In the genomic region with DNA sequence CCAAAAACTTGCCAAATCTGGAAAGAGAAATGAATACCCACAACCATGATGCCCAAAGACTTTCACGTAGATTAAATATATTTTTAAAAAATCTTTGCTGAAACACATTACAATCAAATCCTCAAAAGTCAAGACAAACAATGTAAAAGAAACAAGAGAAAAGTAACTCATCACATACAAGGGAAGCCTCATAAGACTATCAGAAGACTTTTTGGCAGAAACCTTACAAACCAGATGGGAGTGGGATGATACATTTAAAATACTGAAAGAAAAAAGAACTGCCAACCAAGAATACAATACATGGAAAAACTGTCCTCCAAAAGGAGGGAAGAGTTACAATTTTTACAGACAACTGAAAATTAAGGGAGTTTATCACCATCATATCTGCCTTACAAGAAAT, we compare ENCODE assay signal across 36 cellular contexts.
"Had no signal": no experiment of that assay in that cellular context is flagged by ENCODE, and none has a peak within 500 bp of the region (broad histone marks: within the 10 kb centered on the region; RNA-seq: fewer than 3 reads in every experiment).

No MANE protein-coding gene starts in this region.

- H3K27ac ChIP-seq: adrenal gland, ascending aorta, body of pancreas, brain microvascular endothelial cell, breast epithelium, cardiac muscle cell had no signal

- H3K4me1 ChIP-seq: adrenal gland, ascending aorta, body of pancreas, breast epithelium had no signal

- H3K27ac Mint-ChIP-seq: activated naive CD4-positive, alpha-beta T cell treated with anti-CD3 and anti-CD28 coated beads for 36 hours; activated naive CD4-positive, alpha-beta T cell treated with anti-CD3 and anti-CD28 coated beads, Interleukin-2, amount 10 ng/mL, durations not matched to agents 7 days and 5 days; activated naive CD4-positive, alpha-beta T cell treated with anti-CD3 and anti-CD28 coated beads, Interleukin-2, amount 50 U/mL, for 24 hours; activated naive CD4-positive, alpha-beta T cell treated with anti-CD3 and anti-CD28 coated beads, Interleukin-2, amount 50 U/mL, for 72 hours; activated naive CD8-positive, alpha-beta T cell; activated naive CD8-positive, alpha-beta T cell treated with anti-CD3 and anti-CD28 coated beads for 36 hours; activated naive CD8-positive, alpha-beta T cell treated with anti-CD3 and anti-CD28 coated beads, Interleukin-2, amount 10 ng/mL, durations not matched to agents 7 days and 5 days; activated naive CD8-positive, alpha-beta T cell treated with anti-CD3 and anti-CD28 coated beads, Interleukin-2, amount 50 U/mL, for 24 hours; activated T-cell treated with anti-CD3 and anti-CD28 coated beads, Interleukin-2, amount 50 U/mL, for 24 hours; activated T-cell treated with anti-CD3 and anti-CD28 coated beads, Interleukin-2, amount 50 U/mL, for 72 hours; activated T-helper 17 cell treated with anti-CD3 and anti-CD28 coated beads, Interleukin-2, amount 50 U/mL, for 72 hours; brain had no signal

- H3K4me3 Mint-ChIP-seq: activated naive CD4-positive, alpha-beta T cell treated with anti-CD3 and anti-CD28 coated beads for 36 hours; activated naive CD4-positive, alpha-beta T cell treated with anti-CD3 and anti-CD28 coated beads, Interleukin-2, amount 10 ng/mL, durations not matched to agents 7 days and 5 days; activated naive CD4-positive, alpha-beta T cell treated with anti-CD3 and anti-CD28 coated beads, Interleukin-2, amount 50 U/mL, for 24 hours; activated naive CD8-positive, alpha-beta T cell; activated naive CD8-positive, alpha-beta T cell treated with anti-CD3 and anti-CD28 coated beads for 36 hours; activated naive CD8-positive, alpha-beta T cell treated with anti-CD3 and anti-CD28 coated beads, Interleukin-2, amount 10 ng/mL, durations not matched to agents 7 days and 5 days; activated naive CD8-positive, alpha-beta T cell treated with anti-CD3 and anti-CD28 coated beads, Interleukin-2, amount 50 U/mL, for 24 hours; activated T-cell treated with anti-CD3 and anti-CD28 coated beads, Interleukin-2, amount 50 U/mL, for 24 hours; activated T-cell treated with anti-CD3 and anti-CD28 coated beads, Interleukin-2, amount 50 U/mL, for 4 hours; activated T-cell treated with anti-CD3 and anti-CD28 coated beads, Interleukin-2, amount 50 U/mL, for 72 hours; activated T-helper 17 cell treated with anti-CD3 and anti-CD28 coated beads, Interleukin-2, amount 50 U/mL, for 72 hours; brain; central memory CD8-positive, alpha-beta T cell had no signal

- H3K36me3 ChIP-seq: adrenal gland, ascending aorta, brain microvascular endothelial cell, breast epithelium, cardiac muscle cell had no signal

- H3K27me3 Mint-ChIP-seq: activated naive CD4-positive, alpha-beta T cell treated with anti-CD3 and anti-CD28 coated beads, Interleukin-2, amount 10 ng/mL, durations not matched to agents 7 days and 5 days; activated naive CD4-positive, alpha-beta T cell treated with anti-CD3 and anti-CD28 coated beads, Interleukin-2, amount 50 U/mL, for 24 hours; activated naive CD8-positive, alpha-beta T cell; activated naive CD8-positive, alpha-beta T cell treated with anti-CD3 and anti-CD28 coated beads for 36 hours; activated naive CD8-positive, alpha-beta T cell treated with anti-CD3 and anti-CD28 coated beads, Interleukin-2, amount 10 ng/mL, durations not matched to agents 7 days and 5 days; activated naive CD8-positive, alpha-beta T cell treated with anti-CD3 and anti-CD28 coated beads, Interleukin-2, amount 50 U/mL, for 24 hours; activated T-cell treated with anti-CD3 and anti-CD28 coated beads, Interleukin-2, amount 50 U/mL, for 24 hours; activated T-helper 17 cell treated with anti-CD3 and anti-CD28 coated beads, Interleukin-2, amount 50 U/mL, for 72 hours; brain; central memory CD8-positive, alpha-beta T cell had no signal

- H3K27me3 ChIP-seq: adrenal gland, ascending aorta, body of pancreas, brain microvascular endothelial cell, breast epithelium, cardiac muscle cell had no signal

- H3K4me1 Mint-ChIP-seq: activated naive CD4-positive, alpha-beta T cell treated with anti-CD3 and anti-CD28 coated beads, Interleukin-2, amount 10 ng/mL, durations not matched to agents 7 days and 5 days; activated naive CD4-positive, alpha-beta T cell treated with anti-CD3 and anti-CD28 coated beads, Interleukin-2, amount 50 U/mL, for 24 hours; activated naive CD8-positive, alpha-beta T cell treated with anti-CD3 and anti-CD28 coated beads for 36 hours; activated naive CD8-positive, alpha-beta T cell treated with anti-CD3 and anti-CD28 coated beads, Interleukin-2, amount 10 ng/mL, durations not matched to agents 7 days and 5 days; activated naive CD8-positive, alpha-beta T cell treated with anti-CD3 and anti-CD28 coated beads, Interleukin-2, amount 50 U/mL, for 24 hours; activated T-helper 17 cell treated with anti-CD3 and anti-CD28 coated beads, Interleukin-2, amount 50 U/mL, for 72 hours; brain; central memory CD8-positive, alpha-beta T cell had no signal

- H3K4me3 ChIP-seq: adrenal gland, ascending aorta, body of pancreas, breast epithelium, cardiac muscle cell had no signal

- H3K36me3 Mint-ChIP-seq: activated naive CD4-positive, alpha-beta T cell treated with anti-CD3 and anti-CD28 coated beads, Interleukin-2, amount 10 ng/mL, durations not matched to agents 7 days and 5 days; activated naive CD4-positive, alpha-beta T cell treated with anti-CD3 and anti-CD28 coated beads, Interleukin-2, amount 50 U/mL, for 24 hours; activated naive CD8-positive, alpha-beta T cell; activated naive CD8-positive, alpha-beta T cell treated with anti-CD3 and anti-CD28 coated beads for 36 hours; activated naive CD8-positive, alpha-beta T cell treated with anti-CD3 and anti-CD28 coated beads, Interleukin-2, amount 10 ng/mL, durations not matched to agents 7 days and 5 days; brain had no signal

- DNase-seq: activated effector memory CD4-positive, alpha-beta T cell treated with anti-CD3 and anti-CD28 coated beads, Interleukin-2, amount 50 U/mL, for 16 hours; activated effector memory CD4-positive, alpha-beta T cell treated with Interleukin-2 at 50 U/mL for 16 hours; activated gamma-delta T cell; activated gamma-delta T cell treated with Interleukin-2 at 50 U/mL for 16 hours; activated naive CD4-positive, alpha-beta T cell; activated naive CD4-positive, alpha-beta T cell treated with anti-CD3 and anti-CD28 coated beads for 36 hours; activated naive CD4-positive, alpha-beta T cell treated with anti-CD3 and anti-CD28 coated beads, Interleukin-2, amount 10 ng/mL, durations not matched to agents 7 days and 5 days; activated naive CD4-positive, alpha-beta T cell treated with anti-CD3 and anti-CD28 coated beads, Interleukin-2, amount 50 U/mL, for 16 hours; activated naive CD4-positive, alpha-beta T cell treated with Interleukin-2 at 50 U/mL for 16 hours; activated naive CD8-positive, alpha-beta T cell treated with anti-CD3 and anti-CD28 coated beads for 36 hours; activated naive CD8-positive, alpha-beta T cell treated with anti-CD3 and anti-CD28 coated beads, Interleukin-2, amount 10 ng/mL, durations not matched to agents 7 days and 5 days; activated naive CD8-positive, alpha-beta T cell treated with anti-CD3 and anti-CD28 coated beads, Interleukin-2, amount 50 U/mL, for 24 hours; activated T-cell treated with anti-CD3 and anti-CD28 coated beads, Interleukin-2, amount 50 U/mL, for 1 hour; activated T-cell treated with anti-CD3 and anti-CD28 coated beads, Interleukin-2, amount 50 U/mL, for 24 hours; activated T-cell treated with anti-CD3 and anti-CD28 coated beads, Interleukin-2, amount 50 U/mL, for 4 hours; activated T-cell treated with anti-CD3 and anti-CD28 coated beads, Interleukin-2, amount 50 U/mL, for 48 hours; activated T-cell treated with anti-CD3 and anti-CD28 coated beads, Interleukin-2, amount 50 U/mL, for 72 hours; adrenal gland; amniotic stem cell; amygdala; anterior cingulate cortex; aorta; body of pancreas; brain microvascular endothelial cell; caudate nucleus; central memory CD4-positive, alpha-beta T cell; cerebellar nuclear complex had no signal

- ATAC-seq: activated naive CD4-positive, alpha-beta T cell treated with anti-CD3 and anti-CD28 coated beads, Interleukin-2, amount 50 U/mL, for 72 hours; activated naive CD8-positive, alpha-beta T cell treated with anti-CD3 and anti-CD28 coated beads, Interleukin-2, amount 50 U/mL, for 24 hours; activated T-cell treated with anti-CD3 and anti-CD28 coated beads, Interleukin-2, amount 50 U/mL, for 4 hours; activated T-cell treated with anti-CD3 and anti-CD28 coated beads, Interleukin-2, amount 50 U/mL, for 72 hours; activated T-helper 17 cell treated with anti-CD3 and anti-CD28 coated beads, Interleukin-2, amount 50 U/mL, for 72 hours; body of pancreas had no signal
